Comparison of ENCODE assay signal across 9 cellular contexts in the genomic region with DNA sequence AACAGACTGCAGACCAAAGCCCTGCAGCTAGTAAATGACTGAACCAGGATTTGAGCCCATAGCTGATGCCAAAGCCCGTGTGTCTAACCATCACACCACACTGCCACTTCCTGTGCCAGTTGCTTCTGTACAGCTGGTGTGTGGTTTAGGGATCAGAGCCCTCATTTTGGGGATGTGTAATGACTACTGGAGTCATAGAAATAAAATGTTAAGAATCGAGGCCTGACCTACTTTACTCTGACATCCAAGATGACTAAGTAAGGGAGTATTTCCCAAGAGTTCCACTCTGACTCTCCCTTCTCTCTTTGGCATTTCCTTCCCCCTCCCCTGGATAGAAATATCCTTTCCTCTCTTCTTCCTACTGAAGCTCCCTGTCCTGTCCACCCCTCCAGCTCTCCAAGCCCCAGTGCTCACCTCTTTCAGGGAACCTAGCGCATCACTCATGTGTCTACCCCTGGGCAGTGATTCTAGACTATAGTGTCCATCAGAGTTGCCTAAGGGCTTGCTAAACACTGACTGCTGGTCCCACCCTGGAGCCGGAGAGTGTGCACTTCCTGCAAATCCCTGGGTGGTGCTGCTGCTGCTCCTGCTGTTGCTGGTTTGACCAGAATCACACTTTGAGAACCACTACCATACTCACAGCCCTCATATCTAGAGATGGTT. TPM values are rescaled to one million over a fixed set of nuclear protein-coding genes. Genes with fewer than 3 reads are reported as not detected.
DNase-seq lines count a peak whose midpoint lies in the region; ATAC-seq and TF ChIP-seq lines count a peak whose summit lies in the region.
"Had no signal": no experiment of that assay in that cellular context is flagged by ENCODE, and none has a peak within 500 bp of the region (broad histone marks: within the 10 kb centered on the region; RNA-seq: fewer than 3 reads in every experiment).

No MANE protein-coding gene starts in this region.

- H3K9me2 ChIP-seq in GM23248 (ENCODE audit: insufficient read depth), result no peaks in the 10 kb centered on the region

- peaks cover 44% of the 10 kb centered on the region for H3F3A ChIP-seq in GM23248 (ENCODE audit: insufficient read depth)
- no peaks in the 10 kb centered on the region for H3F3A ChIP-seq in smooth muscle cell (ENCODE audit: low read depth)

- H3K27ac ChIP-seq in GM23248 (peak overlapping the region; percentile 83), SJSA1 (peak overlapping the region; percentile 85), foreskin keratinocyte (peak overlapping the region; percentile 51), smooth muscle cell (ENCODE audit: low read depth) (peak overlapping the region; percentile 74)
- H3K27ac ChIP-seq: SK-N-MC had no signal

- H3K27me3 ChIP-seq in GM23248 (replicated peaks; ENCODE audit: insufficient read depth) (no peaks in the 10 kb centered on the region), SJSA1 (replicated peaks) (no peaks in the 10 kb centered on the region), foreskin keratinocyte (no peaks in the 10 kb centered on the region), smooth muscle cell (ENCODE audit: low read depth) (no peaks in the 10 kb centered on the region)

- H3K36me3 Mint-ChIP-seq in endothelial cell (ENCODE audit: low read depth, unreplicated experiment), result no peaks in the 10 kb centered on the region

- H3K79me2 ChIP-seq in GM23248 (ENCODE audit: insufficient read depth) (peaks cover 71% of the 10 kb centered on the region), smooth muscle cell (ENCODE audit: low read depth) (no peaks in the 10 kb centered on the region)

- H3K9ac ChIP-seq in GM23248 (peak overlapping the region; percentile 42; the same call in 1 of the 2 replicates), smooth muscle cell (ENCODE audit: low read depth) (no peak overlapping the region)

- ATAC-seq in foreskin keratinocyte, result peak; percentile 92
- no peak for ATAC-seq in GM21515 (IDR thresholded peaks at IDR 0.05; ENCODE audit: unreplicated experiment)

- H3K4me1 Mint-ChIP-seq in endothelial cell (ENCODE audit: unreplicated experiment), result peaks cover 2% of the 10 kb centered on the region

- H3K4me3 Mint-ChIP-seq in endothelial cell (ENCODE audit: unreplicated experiment), result no peak overlapping the region

- H3K36me3 ChIP-seq in GM23248 (ENCODE audit: low read depth), result 0 out of 2 replicates have a peak, but pooled peaks cover 5% of the 10 kb centered on the region
- H3K36me3 ChIP-seq in SJSA1, result peaks cover 4% of the 10 kb centered on the region; the same call in 1 of the 2 replicates
- no peaks in the 10 kb centered on the region for H3K36me3 ChIP-seq in smooth muscle cell (ENCODE audit: low read depth)

- peak overlapping the region; percentile 85 for H3K4me2 ChIP-seq in GM23248 (ENCODE audit: unreplicated experiment)
- H3K4me2 ChIP-seq in smooth muscle cell, result no peak overlapping the region

- H3K27me3 Mint-ChIP-seq in endothelial cell (ENCODE audit: unreplicated experiment), result peaks cover 5% of the 10 kb centered on the region

- H3K4me3 ChIP-seq in GM23248, result peak overlapping the region; percentile 50; the same call in 1 of the 2 replicates
- no peak overlapping the region for H3K4me3 ChIP-seq in SJSA1
- no peak overlapping the region for H3K4me3 ChIP-seq in smooth muscle cell
- H3K4me3 ChIP-seq: SK-N-MC had no signal

- no peaks in the 10 kb centered on the region for H3K9me3 ChIP-seq in GM23248 (ENCODE audit: low read depth)
- H3K9me3 ChIP-seq in SJSA1 (replicated peaks), result no peaks in the 10 kb centered on the region
- H3K9me3 ChIP-seq in smooth muscle cell (replicated peaks; ENCODE audit: low read depth), result no peaks in the 10 kb centered on the region

- in situ Hi-C loops in GM23248 (cut with MboI), result no loop called here

- no peak overlapping the region for H3K27ac Mint-ChIP-seq in endothelial cell (ENCODE audit: unreplicated experiment)

- H4K20me1 ChIP-seq in GM23248 (ENCODE audit: insufficient read depth) (no peaks in the 10 kb centered on the region), smooth muscle cell (ENCODE audit: low read depth) (no peaks in the 10 kb centered on the region)

- H3K9me3 Mint-ChIP-seq in endothelial cell (ENCODE audit: unreplicated experiment), result no peaks in the 10 kb centered on the region

- DNase-seq in GM23248 (peak; percentile 97), SJSA1 (ENCODE audit: low read depth in 1 of 2, low spot score in 2 of 2) (peak; percentile 91 to 95), foreskin keratinocyte (peak; percentile 93 to 98), smooth muscle cell (lab: John Stamatoyannopoulos, UW; ENCODE audit: unreplicated experiment) (no peak), endothelial cell (ENCODE audit: low spot score) (no peak), NCI-H1048 (lab: John Stamatoyannopoulos, UW) (no peak)
- DNase-seq in activated T-cell treated with anti-CD3 and anti-CD28 coated beads, Interleukin-2, amount 50 U/mL, for 48 hours, result no peak

- TF ChIP-seq CTCF in foreskin keratinocyte (conservative IDR thresholded peaks at IDR 0.05), result peak; percentile 23
- no peak for TF ChIP-seq CTCF in smooth muscle cell (IDR thresholded peaks at IDR 0.05; ENCODE audit: borderline replicate concordance, insufficient read depth, poor library complexity, severe bottlenecking)
- TF ChIP-seq CTCF in endothelial cell (IDR thresholded peaks at IDR 0.05; ENCODE audit: unreplicated experiment), result no peak

- WGBS in GM23248 (ENCODE audit: low coverage in 1 of 2, low lambda C conversion rate in 2 of 2, missing lambda C conversion rate in 2 of 2), 2 experiments, result 3 to 5% methylated on average over 4 of the region's 4 CpGs
- WGBS in smooth muscle cell (ENCODE audit: low lambda C conversion rate), result 45% methylated on average over 4 of the region's 4 CpGs

- H2AFZ ChIP-seq in GM23248 (peak overlapping the region; percentile 59; the same call in 1 of the 2 replicates), smooth muscle cell (ENCODE audit: low read depth) (no peak overlapping the region)

- H3K4me1 ChIP-seq in GM23248 (ENCODE audit: insufficient read depth) (peaks cover 40% of the 10 kb centered on the region), SJSA1 (replicated peaks) (peaks cover 76% of the 10 kb centered on the region), foreskin keratinocyte (peaks cover 35% of the 10 kb centered on the region), smooth muscle cell (ENCODE audit: low read depth) (no peaks in the 10 kb centered on the region)

RNA-seq across cellular contexts. Expression of a gene that starts 53.8 kb away (rescaled TPM):
- 58.7 and 59.2 TPM in 2 replicates for total RNA-seq in GM23248 (2014; rRNA removed; shearing (Covaris generic))
- polyA plus RNA-seq in GM23248 (2016; fragmentation: Nextera tagmentation; extraction: Ambion mirVana) (184 and 194 TPM in 2 replicates), foreskin keratinocyte (37.9 and 39.9 TPM in 2 replicates), smooth muscle cell (22.5 and 37.3 TPM in 2 replicates)
- total RNA-seq in SJSA1 (2014; rRNA removed; shearing (Covaris generic)), result 31.9 and 47.7 TPM in 2 replicates
- total RNA-seq in foreskin keratinocyte (48.7 and 54.9 TPM in 2 replicates), smooth muscle cell (4.4 and 13.6 TPM in 2 replicates), endothelial cell (ENCODE audit: unreplicated experiment) (0.97 TPM)

Comparison
In these comparisons a context has a peak if more than half of its experiments do, and no peak if none do; other contexts are left out.
1. DNase-seq: peak in GM23248 (single experiment), SJSA1 (2 of 2) and foreskin keratinocyte (2 of 2); none in smooth muscle cell (single experiment), endothelial cell (single experiment), NCI-H1048 (single experiment) and activated T-cell treated with anti-CD3 and anti-CD28 coated beads, Interleukin-2, amount 50 U/mL, for 48 hours (0 of 2).
2. Peak in every context shown above with its lines, with median percentiles within 50 percentile points of each other: H3K27ac ChIP-seq.